ENCODE assay signal across 1 cellular context in the genomic region with DNA sequence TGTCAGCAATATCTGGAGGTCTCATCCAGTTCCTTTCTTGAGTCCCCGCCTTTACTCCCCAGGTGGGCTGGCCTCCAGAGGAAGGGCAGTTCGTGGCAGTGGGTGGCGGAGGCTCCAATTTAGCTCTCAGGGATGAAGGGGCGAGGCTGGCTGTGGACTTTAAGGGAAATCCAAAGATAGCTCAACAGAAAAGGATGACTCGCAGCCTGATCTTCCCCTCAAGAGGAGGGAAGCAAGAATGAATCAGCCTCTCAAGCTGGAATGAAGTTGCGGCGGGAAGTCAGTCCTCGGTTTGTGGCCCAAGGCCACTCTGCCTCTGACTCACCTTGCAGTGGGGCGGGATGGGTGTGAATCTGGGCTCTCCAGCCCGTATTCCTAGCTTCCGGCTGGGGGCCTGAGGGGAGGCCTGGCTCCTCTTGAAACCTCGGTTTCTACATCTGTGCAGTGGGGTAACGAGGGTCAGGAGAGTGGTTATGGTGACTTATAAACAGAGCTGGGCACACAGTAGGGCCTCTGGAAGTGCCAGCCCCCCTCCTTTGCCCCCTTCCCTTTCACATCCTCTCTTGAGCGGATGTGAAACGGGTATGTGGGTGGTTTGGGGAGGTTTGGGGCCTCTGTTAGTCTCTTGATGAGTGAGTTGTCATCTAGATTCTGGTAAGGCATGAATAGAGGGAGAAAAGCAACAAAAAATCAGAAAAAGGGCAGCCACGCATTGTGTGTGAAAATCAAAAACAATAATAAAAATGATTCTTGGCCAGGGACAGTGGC.
TF ChIP-seq lines count a peak whose summit lies in the region.

No MANE protein-coding gene starts in this region.

TF ChIP-seq in K562, 482 proteins besides CTCF, POLR2A, EP300 and RAD21 (continued from another document):
- TF ChIP-seq PRDM10 (IDR thresholded peaks at IDR 0.05; ENCODE audit: partially characterized antibody), result peak; percentile 25
- peak; percentile 63 to 68; a peak in 3 of 4 replicates for TF ChIP-seq KDM1A (IDR thresholded peaks at IDR 0.05)
- TF ChIP-seq, protein P1, sequence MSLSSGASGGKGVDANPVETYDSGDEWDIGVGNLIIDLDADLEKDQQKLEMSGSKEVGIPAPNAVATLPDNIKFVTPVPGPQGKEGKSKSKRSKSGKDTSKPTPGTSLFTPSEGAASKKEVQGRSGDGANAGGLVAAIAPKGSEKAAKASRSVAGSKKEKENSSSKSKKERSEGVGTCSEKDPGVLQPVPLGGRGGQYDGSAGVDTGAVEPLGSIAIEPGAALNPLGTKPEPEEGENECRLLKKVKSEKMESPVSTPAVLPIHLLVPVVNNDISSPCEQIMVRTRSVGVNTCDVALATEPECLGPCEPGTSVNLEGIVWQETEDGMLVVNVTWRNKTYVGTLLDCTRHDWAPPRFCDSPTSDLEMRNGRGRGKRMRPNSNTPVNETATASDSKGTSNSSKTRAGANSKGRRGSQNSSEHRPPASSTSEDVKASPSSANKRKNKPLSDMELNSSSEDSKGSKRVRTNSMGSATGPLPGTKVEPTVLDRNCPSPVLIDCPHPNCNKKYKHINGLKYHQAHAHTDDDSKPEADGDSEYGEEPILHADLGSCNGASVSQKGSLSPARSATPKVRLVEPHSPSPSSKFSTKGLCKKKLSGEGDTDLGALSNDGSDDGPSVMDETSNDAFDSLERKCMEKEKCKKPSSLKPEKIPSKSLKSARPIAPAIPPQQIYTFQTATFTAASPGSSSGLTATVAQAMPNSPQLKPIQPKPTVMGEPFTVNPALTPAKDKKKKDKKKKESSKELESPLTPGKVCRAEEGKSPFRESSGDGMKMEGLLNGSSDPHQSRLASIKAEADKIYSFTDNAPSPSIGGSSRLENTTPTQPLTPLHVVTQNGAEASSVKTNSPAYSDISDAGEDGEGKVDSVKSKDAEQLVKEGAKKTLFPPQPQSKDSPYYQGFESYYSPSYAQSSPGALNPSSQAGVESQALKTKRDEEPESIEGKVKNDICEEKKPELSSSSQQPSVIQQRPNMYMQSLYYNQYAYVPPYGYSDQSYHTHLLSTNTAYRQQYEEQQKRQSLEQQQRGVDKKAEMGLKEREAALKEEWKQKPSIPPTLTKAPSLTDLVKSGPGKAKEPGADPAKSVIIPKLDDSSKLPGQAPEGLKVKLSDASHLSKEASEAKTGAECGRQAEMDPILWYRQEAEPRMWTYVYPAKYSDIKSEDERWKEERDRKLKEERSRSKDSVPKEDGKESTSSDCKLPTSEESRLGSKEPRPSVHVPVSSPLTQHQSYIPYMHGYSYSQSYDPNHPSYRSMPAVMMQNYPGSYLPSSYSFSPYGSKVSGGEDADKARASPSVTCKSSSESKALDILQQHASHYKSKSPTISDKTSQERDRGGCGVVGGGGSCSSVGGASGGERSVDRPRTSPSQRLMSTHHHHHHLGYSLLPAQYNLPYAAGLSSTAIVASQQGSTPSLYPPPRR (CRISPR knock-in tag; IDR thresholded peaks at IDR 0.05; ENCODE audit: borderline replicate concordance), result no peak
- TF ChIP-seq FOSL1 (tag; conservative IDR thresholded peaks at IDR 0.05), result peak; percentile 94
- TF ChIP-seq MAZ (CRISPR knock-in tag; conservative IDR thresholded peaks at IDR 0.05 in 1 of 2, IDR thresholded peaks at IDR 0.05 in 1 of 2), result peak; percentile 15 to 32; a peak in 2 of 4 replicates
- no peak for TF ChIP-seq SNIP1 (IDR thresholded peaks at IDR 0.05; ENCODE audit: low read depth)
- no peak for TF ChIP-seq PCBP2 (IDR thresholded peaks at IDR 0.05; ENCODE audit: low read depth, low read length, poor library complexity, severe bottlenecking)
- TF ChIP-seq ETV5 (CRISPR knock-in tag; IDR thresholded peaks at IDR 0.05; ENCODE audit: low read depth), result peak; percentile 81
- peak; percentile 48; the same call in 1 of the 2 replicates for TF ChIP-seq ZFX (CRISPR knock-in tag; IDR thresholded peaks at IDR 0.05)
- TF ChIP-seq, protein P2, sequence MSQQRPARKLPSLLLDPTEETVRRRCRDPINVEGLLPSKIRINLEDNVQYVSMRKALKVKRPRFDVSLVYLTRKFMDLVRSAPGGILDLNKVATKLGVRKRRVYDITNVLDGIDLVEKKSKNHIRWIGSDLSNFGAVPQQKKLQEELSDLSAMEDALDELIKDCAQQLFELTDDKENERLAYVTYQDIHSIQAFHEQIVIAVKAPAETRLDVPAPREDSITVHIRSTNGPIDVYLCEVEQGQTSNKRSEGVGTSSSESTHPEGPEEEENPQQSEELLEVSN (IDR thresholded peaks at IDR 0.05; ENCODE audit: borderline replicate concordance in 1 of 2, extremely low read depth in 1 of 2, insufficient read depth in 1 of 2, insufficient read length in 1 of 2, low read depth in 1 of 2, low read length in 1 of 2, poor library complexity in 1 of 2, severe bottlenecking in 1 of 2), result peak in 1 of 2 experiments; percentile 47
- no peak for TF ChIP-seq SRF (CRISPR knock-in tag; IDR thresholded peaks at IDR 0.05)
- TF ChIP-seq BDP1 (IDR thresholded peaks at IDR 0.05; ENCODE audit: insufficient read depth, insufficient read length), result no peak
- TF ChIP-seq, protein P3, sequence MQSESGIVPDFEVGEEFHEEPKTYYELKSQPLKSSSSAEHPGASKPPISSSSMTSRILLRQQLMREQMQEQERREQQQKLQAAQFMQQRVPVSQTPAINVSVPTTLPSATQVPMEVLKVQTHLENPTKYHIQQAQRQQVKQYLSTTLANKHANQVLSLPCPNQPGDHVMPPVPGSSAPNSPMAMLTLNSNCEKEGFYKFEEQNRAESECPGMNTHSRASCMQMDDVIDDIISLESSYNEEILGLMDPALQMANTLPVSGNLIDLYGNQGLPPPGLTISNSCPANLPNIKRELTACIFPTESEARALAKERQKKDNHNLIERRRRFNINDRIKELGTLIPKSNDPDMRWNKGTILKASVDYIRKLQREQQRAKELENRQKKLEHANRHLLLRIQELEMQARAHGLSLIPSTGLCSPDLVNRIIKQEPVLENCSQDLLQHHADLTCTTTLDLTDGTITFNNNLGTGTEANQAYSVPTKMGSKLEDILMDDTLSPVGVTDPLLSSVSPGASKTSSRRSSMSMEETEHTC (IDR thresholded peaks at IDR 0.05), result no peak
- TF ChIP-seq, protein P4, sequence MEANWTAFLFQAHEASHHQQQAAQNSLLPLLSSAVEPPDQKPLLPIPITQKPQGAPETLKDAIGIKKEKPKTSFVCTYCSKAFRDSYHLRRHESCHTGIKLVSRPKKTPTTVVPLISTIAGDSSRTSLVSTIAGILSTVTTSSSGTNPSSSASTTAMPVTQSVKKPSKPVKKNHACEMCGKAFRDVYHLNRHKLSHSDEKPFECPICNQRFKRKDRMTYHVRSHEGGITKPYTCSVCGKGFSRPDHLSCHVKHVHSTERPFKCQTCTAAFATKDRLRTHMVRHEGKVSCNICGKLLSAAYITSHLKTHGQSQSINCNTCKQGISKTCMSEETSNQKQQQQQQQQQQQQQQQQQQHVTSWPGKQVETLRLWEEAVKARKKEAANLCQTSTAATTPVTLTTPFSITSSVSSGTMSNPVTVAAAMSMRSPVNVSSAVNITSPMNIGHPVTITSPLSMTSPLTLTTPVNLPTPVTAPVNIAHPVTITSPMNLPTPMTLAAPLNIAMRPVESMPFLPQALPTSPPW (CRISPR knock-in tag; IDR thresholded peaks at IDR 0.05), result peak; percentile 47; the same call in 1 of the 2 replicates
- peak; percentile 49; the same call in 1 of the 2 replicates for TF ChIP-seq GABPB1 (CRISPR knock-in tag; IDR thresholded peaks at IDR 0.05)
- no peak for TF ChIP-seq ZNF551 (CRISPR knock-in tag; IDR thresholded peaks at IDR 0.05)
- TF ChIP-seq MEF2A (IDR thresholded peaks at IDR 0.05; ENCODE audit: control insufficient read depth, low read depth, low read length), result peak; percentile 56; the same call in 1 of the 2 replicates
- no peak for TF ChIP-seq ZNF277 (CRISPR knock-in tag; IDR thresholded peaks at IDR 0.05; ENCODE audit: borderline replicate concordance)
- no peak for TF ChIP-seq TAF15 (IDR thresholded peaks at IDR 0.05; ENCODE audit: low read depth, low read length)
- peak; percentile 62 for TF ChIP-seq SMARCE1 (IDR thresholded peaks at IDR 0.05)
- peak; percentile 24; the same call in 1 of the 2 replicates for TF ChIP-seq LCOR (CRISPR knock-in tag; IDR thresholded peaks at IDR 0.05)
- peak; percentile 36; the same call in 1 of the 2 replicates for TF ChIP-seq ZNF592 (IDR thresholded peaks at IDR 0.05)
- TF ChIP-seq, protein P5, sequence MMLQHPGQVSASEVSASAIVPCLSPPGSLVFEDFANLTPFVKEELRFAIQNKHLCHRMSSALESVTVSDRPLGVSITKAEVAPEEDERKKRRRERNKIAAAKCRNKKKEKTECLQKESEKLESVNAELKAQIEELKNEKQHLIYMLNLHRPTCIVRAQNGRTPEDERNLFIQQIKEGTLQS (IDR thresholded peaks at IDR 0.05), result peak; percentile 75
- TF ChIP-seq, protein P5 (CRISPR knock-in tag; conservative IDR thresholded peaks at IDR 0.05), result no peak
- peak; percentile 85; the same call in 1 of the 2 replicates for TF ChIP-seq PHF21A (IDR thresholded peaks at IDR 0.05; ENCODE audit: borderline replicate concordance, low read depth)
- no peak for TF ChIP-seq GTF2A2 (tag; IDR thresholded peaks at IDR 0.05)
- TF ChIP-seq, protein P6, sequence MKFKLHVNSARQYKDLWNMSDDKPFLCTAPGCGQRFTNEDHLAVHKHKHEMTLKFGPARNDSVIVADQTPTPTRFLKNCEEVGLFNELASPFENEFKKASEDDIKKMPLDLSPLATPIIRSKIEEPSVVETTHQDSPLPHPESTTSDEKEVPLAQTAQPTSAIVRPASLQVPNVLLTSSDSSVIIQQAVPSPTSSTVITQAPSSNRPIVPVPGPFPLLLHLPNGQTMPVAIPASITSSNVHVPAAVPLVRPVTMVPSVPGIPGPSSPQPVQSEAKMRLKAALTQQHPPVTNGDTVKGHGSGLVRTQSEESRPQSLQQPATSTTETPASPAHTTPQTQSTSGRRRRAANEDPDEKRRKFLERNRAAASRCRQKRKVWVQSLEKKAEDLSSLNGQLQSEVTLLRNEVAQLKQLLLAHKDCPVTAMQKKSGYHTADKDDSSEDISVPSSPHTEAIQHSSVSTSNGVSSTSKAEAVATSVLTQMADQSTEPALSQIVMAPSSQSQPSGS (CRISPR knock-in tag; IDR thresholded peaks at IDR 0.05), result no peak
- TF ChIP-seq ZNF175 (CRISPR knock-in tag; IDR thresholded peaks at IDR 0.05; ENCODE audit: low read depth), result 0 out of 2 replicates have a peak, but pooled peaks have one; percentile 32
